ENCODE assay signal across 10 cellular contexts in the genomic region with DNA sequence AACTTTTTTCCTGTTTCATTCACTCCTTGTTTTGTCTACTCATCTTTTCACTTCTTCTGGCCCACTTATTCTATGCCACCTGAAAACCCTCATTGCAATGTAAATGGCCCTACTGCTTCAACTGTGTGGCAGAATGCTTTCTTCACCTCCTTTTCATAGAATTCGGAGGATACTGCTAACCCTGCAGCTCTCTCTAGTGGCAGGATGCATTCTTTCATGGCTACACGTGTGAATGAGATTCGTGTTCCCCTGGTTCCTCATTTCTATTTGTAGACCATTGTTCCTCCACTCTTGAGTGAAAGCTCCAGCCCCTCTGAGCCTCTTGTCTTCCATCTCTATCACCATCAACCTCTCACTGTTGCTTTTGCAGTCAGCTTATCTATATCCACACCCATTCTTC. TPM values are rescaled to one million over a fixed set of nuclear protein-coding genes. Genes with fewer than 3 reads are reported as not detected.
DNase-seq lines count a peak whose midpoint lies in the region; ATAC-seq, FAIRE-seq and TF ChIP-seq lines count a peak whose summit lies in the region.
"Had no signal": no experiment of that assay in that cellular context is flagged by ENCODE, and none has a peak within 500 bp of the region (broad histone marks: within the 10 kb centered on the region; RNA-seq: fewer than 3 reads in every experiment).

No MANE protein-coding gene starts in this region.

- H3K9ac ChIP-seq in mammary epithelial cell (ENCODE audit: insufficient read depth, low read length), result no peak overlapping the region

- H3K9me3 ChIP-seq in mammary epithelial cell (replicated peaks; ENCODE audit: insufficient read depth, low read length) (no peaks in the 10 kb centered on the region), uterus (no peaks in the 10 kb centered on the region)

- in situ Hi-C loops in mammary epithelial cell (cut with MboI; ENCODE audit: low sequenced_read_pairs in 2 of 2), result loop anchor here in 1 of 2 donors (25.0 kb wide), 1 partner anchor 152 kb away; no protein-coding TSS in a partner anchor

- H3K79me2 ChIP-seq in mammary epithelial cell (ENCODE audit: insufficient read depth, low read length), result no peaks in the 10 kb centered on the region

- TF ChIP-seq CTCF in mammary epithelial cell (conservative IDR thresholded peaks at IDR 0.05 in 1 of 2, IDR thresholded peaks at IDR 0.05 in 1 of 2; ENCODE audit: extremely low read depth in 1 of 2, insufficient read depth in 1 of 2, low read depth in 1 of 2, low read length in 2 of 2) (peak; percentile 56 to 81), uterus (IDR thresholded peaks at IDR 0.05) (peak in 1 of 4 experiments; percentile 25)

- FAIRE-seq in GM18507 (lab: Jason Lieb, UNC), result peak; percentile 59

- H3K4me2 ChIP-seq in mammary epithelial cell (ENCODE audit: insufficient read depth, low read depth, low read length), result no peak overlapping the region

- BruUV-seq in mammary epithelial cell (replicated peaks; lab: Mats Ljungman, UMichigan), result TSS peak; percentile 71

- no peak overlapping the region for H3K27ac ChIP-seq in mammary epithelial cell (ENCODE audit: insufficient read depth, low read depth, low read length)
- no peak overlapping the region for H3K27ac ChIP-seq in uterus

- CTCF ChIA-PET in mammary epithelial cell (lab: Charles Lee; ENCODE audit: low non-redundant PET), result no interaction called here

- intact Hi-C loops in mammary epithelial cell (cut with micrococcal nuclease) (loop anchor here (1.0 to 2.0 kb wide), 3 partner anchors 33 to 154 kb away; no protein-coding TSS in a partner anchor), uterus (cut with DNase I; ENCODE audit: low total_unique reads) (no loop called here), cardiac septum (cut with DNase I) (no loop called here)

- dilution Hi-C loops in mammary epithelial cell (cut with HindIII; ENCODE audit: low sequenced_read_pairs), result no loop called here

- ATAC-seq in GM21619 (IDR thresholded peaks at IDR 0.05; ENCODE audit: unreplicated experiment), result no peak
- no peak for ATAC-seq in GM19452 (IDR thresholded peaks at IDR 0.05; ENCODE audit: unreplicated experiment)

- H3K4me1 ChIP-seq in mammary epithelial cell (ENCODE audit: insufficient read depth, low read length) (peaks cover 4% of the 10 kb centered on the region), uterus (no peaks in the 10 kb centered on the region)

- H3K27me3 ChIP-seq in mammary epithelial cell (ENCODE audit: insufficient read depth, low read length) (no peaks in the 10 kb centered on the region), uterus (no peaks in the 10 kb centered on the region)

- H2AFZ ChIP-seq in mammary epithelial cell (ENCODE audit: low read depth, low read length), result no peak overlapping the region

- H3K4me3 ChIP-seq in mammary epithelial cell (replicated peaks in 1 of 3; ENCODE audit: insufficient read depth in 1 of 3, low read depth in 2 of 3, low read length in 3 of 3) (no peak overlapping the region), uterus (no peak overlapping the region)

- H3K36me3 ChIP-seq in mammary epithelial cell (ENCODE audit: insufficient read depth, low read length) (no peaks in the 10 kb centered on the region), uterus (no peaks in the 10 kb centered on the region)

- TF ChIP-seq POLR2A in uterus (IDR thresholded peaks at IDR 0.05), result no peak

- 32% methylated on average over 3 of the region's 3 CpGs for WGBS in mammary epithelial cell (ENCODE audit: low coverage, missing lambda C conversion rate)

- no peaks in the 10 kb centered on the region for H4K20me1 ChIP-seq in mammary epithelial cell (ENCODE audit: insufficient read depth, low read length)

- DNase-seq in GM18507 (ENCODE audit: extremely low spot score, insufficient read length, low read depth) (no peak), NCI-H1694 (lab: John Stamatoyannopoulos, UW) (peak; percentile 7), mammary epithelial cell (peak; percentile 29), pons (ENCODE audit: low spot score) (peak; percentile 40), uterus (no peak), cardiac septum (ENCODE audit: low spot score) (no peak)
- DNase-seq: NCI-H1092; stimulated activated CD4-positive, alpha-beta T cell treated with anti-CD3 and anti-CD28 coated beads, Interleukin-1b, Interleukin-23, amount 100 ng/mL, for 48 hours had no signal

RNA-seq across cellular contexts. Expression of a gene that starts 20.9 kb away (rescaled TPM):
- total RNA-seq in mammary epithelial cell (not detected), uterus (under 1 TPM in 2 of 4 donors, not detected in 2; 0.15 to 0.41 TPM), cardiac septum (not detected)
- polyA plus RNA-seq in mammary epithelial cell, result 0.02 TPM
- polyA minus RNA-seq in mammary epithelial cell, result not detected

RNA-seq across cellular contexts. Expression of a gene that starts 34.0 kb away (rescaled TPM):
- total RNA-seq in mammary epithelial cell, result not detected
- not detected for polyA plus RNA-seq in mammary epithelial cell
- not detected for polyA minus RNA-seq in mammary epithelial cell
- under 1 TPM in 1 of 4 donors, not detected in 3; 0.76 TPM for total RNA-seq in uterus
- total RNA-seq in cardiac septum, result not detected

Comparison
In these comparisons a context has a peak if more than half of its experiments do, and no peak if none do; other contexts are left out.
1. DNase-seq: peak in NCI-H1694 (single experiment), mammary epithelial cell (single experiment) and pons (single experiment); none in GM18507 (single experiment), uterus (0 of 2) and cardiac septum (single experiment).